In genomic region chr16:57202095-57202886, GRCh38 we compare ENCODE assay signal across 35 cellular contexts.
"Had no signal": no experiment of that assay in that cellular context is flagged by ENCODE, and none has a peak within 500 bp of the region (broad histone marks: within the 10 kb centered on the region; RNA-seq: fewer than 3 reads in every experiment).

No MANE protein-coding gene starts in this region.

- DNase-seq: activated B cell treated with CpG ODN at 0.5 μM for 24 hours; activated CD4-positive, alpha-beta memory T cell treated with anti-CD3 and anti-CD28 coated beads for 36 hours; activated CD4-positive, alpha-beta T cell treated with anti-CD3 and anti-CD28 coated beads for 4 hours; activated CD4-positive, alpha-beta T cell treated with anti-CD3 and anti-CD28 coated beads, Interleukin-2, amount 50 U/mL, for 1 hour; activated CD4-positive, CD25-positive, alpha-beta regulatory T cell treated with anti-CD3 and anti-CD28 coated beads, Interleukin-2, amount 50 U/mL, for 72 hours; activated CD8-positive, alpha-beta memory T cell treated with anti-CD3 and anti-CD28 coated beads, Interleukin-2, amount 50 U/mL, for 4 hours; activated gamma-delta T cell treated with Interleukin-2 at 50 U/mL for 16 hours; activated naive CD4-positive, alpha-beta T cell treated with anti-CD3 and anti-CD28 coated beads for 36 hours; activated naive CD8-positive, alpha-beta T cell treated with anti-CD3 and anti-CD28 coated beads for 36 hours; activated T-cell treated with anti-CD3 and anti-CD28 coated beads for 4 hours; activated T-cell treated with anti-CD3 and anti-CD28 coated beads, Interleukin-2, amount 50 U/mL, for 4 hours; amygdala; central memory CD4-positive, alpha-beta T cell; NCI-H1105; NCI-H1417 treated with DMSO at 0.1 percent for 48 hours; NCI-H187 treated with DMSO at 0.1 percent for 48 hours; NCI-H2081 treated with DMSO at 0.1 percent for 48 hours; NCI-H226; NCI-H446 treated with DMSO at 0.1 percent for 48 hours; NCI-H524; NCI-H69; NK-92 treated with Interleukin-12 subunit alpha and Interleukin-12 subunit beta, amount 100 ng/mL, for 24 hours; PC-3; Peyer's patch; RPMI8226; SHP77 treated with DMSO at 0.1 percent for 48 hours; SK-N-SH; T-cell; T-helper 2 cell; T-helper 9 cell had no signal

- H3K4me1 ChIP-seq: Peyer's patch, SJSA1 had no signal

- H3K4me3 Mint-ChIP-seq: activated B cell treated with CpG ODN at 0.5 μM for 24 hours; activated CD4-positive, alpha-beta memory T cell treated with anti-CD3 and anti-CD28 coated beads for 36 hours; activated naive CD4-positive, alpha-beta T cell treated with anti-CD3 and anti-CD28 coated beads for 36 hours; activated naive CD8-positive, alpha-beta T cell treated with anti-CD3 and anti-CD28 coated beads for 36 hours; activated T-cell treated with anti-CD3 and anti-CD28 coated beads, Interleukin-2, amount 50 U/mL, for 4 hours; activated T-helper 1 cell treated with anti-CD3 and anti-CD28 coated beads, Interleukin-12 subunit alpha, Interleukin-12 subunit beta, Interleukin-2, Interleukin-4 antibody, amounts not matched to agents 30 ng/mL and 10 ng/mL and 1 ng/mL, durations not matched to agents 14 hours and 24 hours and 36 hours; brain; T-cell had no signal

- H3K27me3 Mint-ChIP-seq: activated B cell treated with CpG ODN at 0.5 μM for 24 hours; activated CD4-positive, alpha-beta memory T cell treated with anti-CD3 and anti-CD28 coated beads for 36 hours; activated naive CD8-positive, alpha-beta T cell treated with anti-CD3 and anti-CD28 coated beads for 36 hours; brain; T-cell had no signal

- H3K9me3 ChIP-seq: Peyer's patch, SJSA1, SK-N-SH had no signal

- H3K27ac ChIP-seq: KMS-11, Peyer's patch, SJSA1, VCaP had no signal

- H3K4me3 ChIP-seq: Peyer's patch, SJSA1 had no signal

- ATAC-seq: activated T-cell treated with anti-CD3 and anti-CD28 coated beads, Interleukin-2, amount 50 U/mL, for 4 hours; PC-3; T-cell had no signal

- H3K9me3 Mint-ChIP-seq: activated B cell treated with CpG ODN at 0.5 μM for 24 hours; activated CD4-positive, alpha-beta memory T cell treated with anti-CD3 and anti-CD28 coated beads for 36 hours; activated naive CD4-positive, alpha-beta T cell treated with anti-CD3 and anti-CD28 coated beads for 36 hours; activated naive CD8-positive, alpha-beta T cell treated with anti-CD3 and anti-CD28 coated beads for 36 hours; activated T-cell treated with anti-CD3 and anti-CD28 coated beads, Interleukin-2, amount 50 U/mL, for 4 hours; activated T-helper 1 cell treated with anti-CD3 and anti-CD28 coated beads, Interleukin-12 subunit alpha, Interleukin-12 subunit beta, Interleukin-2, Interleukin-4 antibody, amounts not matched to agents 30 ng/mL and 10 ng/mL and 1 ng/mL, durations not matched to agents 14 hours and 24 hours and 36 hours; T-cell had no signal

- H3K27ac Mint-ChIP-seq: activated B cell treated with CpG ODN at 0.5 μM for 24 hours; activated CD4-positive, alpha-beta memory T cell treated with anti-CD3 and anti-CD28 coated beads for 36 hours; activated naive CD4-positive, alpha-beta T cell treated with anti-CD3 and anti-CD28 coated beads for 36 hours; activated naive CD8-positive, alpha-beta T cell treated with anti-CD3 and anti-CD28 coated beads for 36 hours; activated T-helper 1 cell treated with anti-CD3 and anti-CD28 coated beads, Interleukin-12 subunit alpha, Interleukin-12 subunit beta, Interleukin-2, Interleukin-4 antibody, amounts not matched to agents 30 ng/mL and 10 ng/mL and 1 ng/mL, durations not matched to agents 14 hours and 24 hours and 36 hours; T-cell had no signal

- H3K27me3 ChIP-seq: Peyer's patch, SJSA1 had no signal
